Comparison of ENCODE assay signal across 14 cellular contexts in genomic region chr13:99662678-99663077, GRCh38.
"Had no signal": no experiment of that assay in that cellular context is flagged by ENCODE, and none has a peak within 500 bp of the region (broad histone marks: within the 10 kb centered on the region; RNA-seq: fewer than 3 reads in every experiment).

No MANE protein-coding gene starts in this region.

- H3K36me3 Mint-ChIP-seq: activated naive CD4-positive, alpha-beta T cell treated with anti-CD3 and anti-CD28 coated beads, Interleukin-2, amount 50 U/mL, for 24 hours; natural killer cell had no signal

- H3K4me3 ChIP-seq: upper lobe of left lung had no signal

- DNase-seq: activated B cell treated with CpG ODN at 0.5 μM for 24 hours; activated CD4-positive, alpha-beta T cell treated with anti-CD3 and anti-CD28 coated beads, Interleukin-2, amount 10 ng/mL, durations not matched to agents 24 days and 14 days; activated CD8-positive, alpha-beta memory T cell treated with anti-CD3 and anti-CD28 coated beads for 24 hours; central memory CD4-positive, alpha-beta T cell; hippocampal formation; left cardiac atrium; natural killer cell; stimulated activated CD4-positive, alpha-beta T cell treated with anti-CD3 and anti-CD28 coated beads, Interleukin-4, amount 100 ng/mL, for 1 hour; upper lobe of left lung had no signal

- H3K4me3 Mint-ChIP-seq: activated B cell treated with CpG ODN at 0.5 μM for 24 hours; activated CD4-positive, alpha-beta T cell treated with anti-CD3 and anti-CD28 coated beads, Interleukin-2, amount 10 ng/mL, durations not matched to agents 24 days and 14 days; activated naive CD4-positive, alpha-beta T cell treated with anti-CD3 and anti-CD28 coated beads, Interleukin-2, amount 50 U/mL, for 24 hours; activated T-helper 17 cell treated with anti-CD3 and anti-CD28 coated beads, Interleukin-2, amount 50 U/mL, for 72 hours; dendritic cell treated with granulocyte-macrophage colony-stimulating factor and Interleukin-4, amounts not matched to agents 40 ng/mL and 50 ng/mL, for 4 days; natural killer cell; stimulated activated naive CD8-positive, alpha-beta T cell treated with anti-CD3 and anti-CD28 coated beads, Interleukin-15, Interleukin-2, amounts not matched to agents 100 ng/mL and 50 ng/mL, for 24 hours; T-helper 1 cell treated with Interleukin-12 subunit alpha and Interleukin-12 subunit beta and Interleukin-4 antibody, amounts not matched to agents 30 μg/mL and 1 μg/mL, for 36 hours had no signal

- ATAC-seq: activated T-helper 17 cell treated with anti-CD3 and anti-CD28 coated beads, Interleukin-2, amount 50 U/mL, for 72 hours; left cardiac atrium; natural killer cell had no signal

- H3K27ac Mint-ChIP-seq: activated B cell treated with CpG ODN at 0.5 μM for 24 hours; activated CD4-positive, alpha-beta T cell treated with anti-CD3 and anti-CD28 coated beads, Interleukin-2, amount 10 ng/mL, durations not matched to agents 24 days and 14 days; activated naive CD4-positive, alpha-beta T cell treated with anti-CD3 and anti-CD28 coated beads, Interleukin-2, amount 50 U/mL, for 24 hours; activated T-helper 17 cell treated with anti-CD3 and anti-CD28 coated beads, Interleukin-2, amount 50 U/mL, for 72 hours; dendritic cell treated with granulocyte-macrophage colony-stimulating factor and Interleukin-4, amounts not matched to agents 40 ng/mL and 50 ng/mL, for 4 days; natural killer cell; stimulated activated naive CD8-positive, alpha-beta T cell treated with anti-CD3 and anti-CD28 coated beads, Interleukin-15, Interleukin-2, amounts not matched to agents 100 ng/mL and 50 ng/mL, for 24 hours; T-helper 1 cell treated with Interleukin-12 subunit alpha and Interleukin-12 subunit beta and Interleukin-4 antibody, amounts not matched to agents 30 μg/mL and 1 μg/mL, for 36 hours had no signal

- H3K9me3 Mint-ChIP-seq: activated B cell treated with CpG ODN at 0.5 μM for 24 hours; activated CD4-positive, alpha-beta T cell treated with anti-CD3 and anti-CD28 coated beads, Interleukin-2, amount 10 ng/mL, durations not matched to agents 24 days and 14 days; activated naive CD4-positive, alpha-beta T cell treated with anti-CD3 and anti-CD28 coated beads, Interleukin-2, amount 50 U/mL, for 24 hours; activated T-helper 17 cell treated with anti-CD3 and anti-CD28 coated beads, Interleukin-2, amount 50 U/mL, for 72 hours; dendritic cell treated with granulocyte-macrophage colony-stimulating factor and Interleukin-4, amounts not matched to agents 40 ng/mL and 50 ng/mL, for 4 days; natural killer cell; stimulated activated naive CD8-positive, alpha-beta T cell treated with anti-CD3 and anti-CD28 coated beads, Interleukin-15, Interleukin-2, amounts not matched to agents 100 ng/mL and 50 ng/mL, for 24 hours; T-helper 1 cell treated with Interleukin-12 subunit alpha and Interleukin-12 subunit beta and Interleukin-4 antibody, amounts not matched to agents 30 μg/mL and 1 μg/mL, for 36 hours had no signal

- H3K9me3 ChIP-seq: upper lobe of left lung had no signal

- H3K36me3 ChIP-seq: upper lobe of left lung had no signal

- H3K27ac ChIP-seq: upper lobe of left lung had no signal

- H3K27me3 Mint-ChIP-seq: activated B cell treated with CpG ODN at 0.5 μM for 24 hours; activated naive CD4-positive, alpha-beta T cell treated with anti-CD3 and anti-CD28 coated beads, Interleukin-2, amount 50 U/mL, for 24 hours; activated T-helper 17 cell treated with anti-CD3 and anti-CD28 coated beads, Interleukin-2, amount 50 U/mL, for 72 hours had no signal
